In the genomic region with DNA sequence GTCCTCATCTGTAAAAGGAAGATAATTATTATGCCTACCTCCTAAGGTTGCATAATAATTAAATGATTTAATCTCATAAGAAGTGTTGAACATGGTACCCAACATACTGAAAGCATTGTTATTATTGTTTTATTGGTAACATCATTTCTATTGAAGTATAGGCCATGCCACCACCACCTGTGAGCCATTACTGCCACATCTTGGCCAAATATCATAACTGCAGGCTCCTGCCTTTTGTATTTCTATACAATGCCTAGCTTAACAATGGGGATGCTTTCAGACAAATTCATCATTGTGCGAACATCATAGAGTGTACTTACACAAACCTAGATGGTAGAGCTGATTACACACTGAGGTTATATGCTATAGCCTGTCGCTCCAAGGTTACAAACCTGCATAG, we compare ENCODE assay signal across 9 cellular contexts.
DNase-seq lines count a peak whose midpoint lies in the region; ATAC-seq and TF ChIP-seq lines count a peak whose summit lies in the region.
"Had no signal": no experiment of that assay in that cellular context is flagged by ENCODE, and none has a peak within 500 bp of the region (broad histone marks: within the 10 kb centered on the region; RNA-seq: fewer than 3 reads in every experiment).

No MANE protein-coding gene starts in this region.

- no peaks in the 10 kb centered on the region for H4K20me1 ChIP-seq in OCI-LY3 (ENCODE audit: insufficient read depth, low read length)

- TF ChIP-seq CTCF in BE2C (IDR thresholded peaks at IDR 0.05; ENCODE audit: low read depth, low read length) (peak; percentile 46), GM12874 (IDR thresholded peaks at IDR 0.05; ENCODE audit: insufficient read depth, low read depth, low read length) (peak; percentile 31; the same call in 1 of the 2 replicates), OCI-LY3 (IDR thresholded peaks at IDR 0.05; ENCODE audit: low read depth, low read length) (peak; percentile 42), fibroblast of pulmonary artery (IDR thresholded peaks at IDR 0.05; ENCODE audit: low read length, missing control alignments) (peak; percentile 51)

- H2AFZ ChIP-seq in OCI-LY3 (ENCODE audit: low read depth, low read length), result no peak overlapping the region

- no peaks in the 10 kb centered on the region for H3K27me3 ChIP-seq in BE2C
- H3K27me3 ChIP-seq in OCI-LY3 (ENCODE audit: low read depth, low read length), result no peaks in the 10 kb centered on the region; the same call in 1 of the 2 replicates

- H3K27ac ChIP-seq in OCI-LY3 (ENCODE audit: low read length), result no peak overlapping the region

- H3K36me3 ChIP-seq in BE2C, result no peaks in the 10 kb centered on the region
- H3K36me3 ChIP-seq in OCI-LY3 (replicated peaks; ENCODE audit: low read depth, low read length), result no peaks in the 10 kb centered on the region

- H3K79me2 ChIP-seq in OCI-LY3 (ENCODE audit: low read length), result no peaks in the 10 kb centered on the region

- H3K4me1 ChIP-seq in BE2C (no peaks in the 10 kb centered on the region), OCI-LY3 (ENCODE audit: low read length) (no peaks in the 10 kb centered on the region)

- H3K9ac ChIP-seq in OCI-LY3 (ENCODE audit: low read length), result no peak overlapping the region

- H3K4me3 ChIP-seq in BE2C (ENCODE audit: low read depth, low read length), result no peak overlapping the region
- H3K4me3 ChIP-seq in OCI-LY3 (ENCODE audit: low read length), result no peak overlapping the region
- no peak overlapping the region for H3K4me3 ChIP-seq in fibroblast of pulmonary artery (replicated peaks; ENCODE audit: low read depth, low read length)

- H3K9me3 ChIP-seq in BE2C, result no peaks in the 10 kb centered on the region
- no peaks in the 10 kb centered on the region for H3K9me3 ChIP-seq in OCI-LY3 (ENCODE audit: insufficient read depth, low read length)

- no peak for ATAC-seq in HG03097 (IDR thresholded peaks at IDR 0.05; ENCODE audit: low FRiP score, unreplicated experiment)
- no peak for ATAC-seq in GM21528 (IDR thresholded peaks at IDR 0.05; ENCODE audit: low FRiP score, unreplicated experiment)

- no peak overlapping the region for H3K4me2 ChIP-seq in OCI-LY3 (ENCODE audit: low read length)

- DNase-seq in BE2C, result no peak
- DNase-seq in fibroblast of pulmonary artery (ENCODE audit: low read depth), result peak; percentile 38
- no peak for DNase-seq in NCI-H2029 treated with DMSO at 0.1 percent for 48 hours (lab: John Stamatoyannopoulos, UW)
- DNase-seq in GF-D8 (lab: John Stamatoyannopoulos, UW), result no peak
- DNase-seq: NCI-H526 treated with DMSO at 0.1 percent for 48 hours had no signal
